In the genomic region with DNA sequence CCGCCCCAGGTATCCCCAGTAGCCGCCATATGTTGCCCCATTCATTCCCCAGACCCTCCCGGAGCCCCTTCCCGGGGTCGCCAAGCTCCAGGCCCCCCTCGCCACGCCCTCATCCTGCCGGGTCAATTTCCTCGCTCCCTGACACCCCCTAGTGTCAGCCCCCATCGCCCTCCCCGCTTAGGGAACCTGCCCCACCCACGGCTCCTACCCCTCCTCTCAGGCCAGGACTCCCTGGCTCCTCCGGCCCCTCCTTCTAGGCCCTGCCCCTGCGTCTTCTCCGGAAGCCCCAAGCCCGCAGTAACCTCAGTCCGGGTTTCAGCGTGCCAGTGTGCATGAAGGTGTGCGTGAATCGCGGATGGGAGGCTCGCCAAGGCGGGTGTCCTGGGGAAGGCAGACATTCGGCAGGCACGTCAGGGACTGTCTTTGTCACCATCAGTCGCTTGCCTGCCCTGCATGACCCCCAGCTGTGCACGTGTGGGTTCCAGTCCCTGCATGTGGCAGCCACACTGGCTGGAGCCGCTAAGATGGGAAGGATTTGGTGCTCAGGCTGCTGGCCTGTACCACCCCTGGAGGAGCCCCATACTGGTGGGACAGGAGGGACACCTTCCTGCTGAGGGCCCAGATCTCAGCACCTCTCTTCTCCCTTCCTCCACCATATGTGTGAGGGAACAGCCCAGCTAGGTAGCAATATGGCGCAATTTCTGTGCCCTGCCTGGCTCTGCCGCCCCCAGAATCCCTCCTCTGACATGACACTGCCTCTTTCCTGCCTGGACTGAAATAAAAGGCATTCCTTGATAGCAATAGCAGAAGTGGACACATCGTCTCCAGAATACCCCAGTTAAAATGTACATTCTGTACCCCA, we compare ENCODE assay signal across 6 cellular contexts.
DNase-seq lines count a peak whose midpoint lies in the region.

No MANE protein-coding gene starts in this region.

- DNase-seq in NCI-H1092 treated with DMSO at 0.1 percent for 48 hours (lab: John Stamatoyannopoulos, UW) (peak; percentile 41), NCI-H1092 (lab: John Stamatoyannopoulos, UW) (no peak), NCI-H345 (lab: John Stamatoyannopoulos, UW) (peak; percentile 13), skeletal muscle cell (ENCODE audit: low read depth) (no peak), SW 1271 (lab: John Stamatoyannopoulos, UW) (no peak)
- DNase-seq in effector memory CD4-positive, alpha-beta T cell: peak in 1 of 3 donors; percentile 22

- H3K27ac ChIP-seq in effector memory CD4-positive, alpha-beta T cell (ENCODE audit: insufficient read depth, low read length, poor library complexity, severe bottlenecking): no peak overlapping the region

- no peaks in the 10 kb centered on the region for H3K27me3 ChIP-seq in effector memory CD4-positive, alpha-beta T cell (replicated peaks; ENCODE audit: control insufficient read depth, insufficient read depth, low read length, poor library complexity, severe bottlenecking)

- peak overlapping the region; percentile 69 for H3K4me3 ChIP-seq in effector memory CD4-positive, alpha-beta T cell (ENCODE audit: insufficient read depth, low read depth, low read length, poor library complexity, severe bottlenecking)
- H3K4me3 ChIP-seq in skeletal muscle cell (ENCODE audit: low read depth, low read length): peak overlapping the region; percentile 45

- H3K9me3 ChIP-seq in effector memory CD4-positive, alpha-beta T cell (ENCODE audit: control insufficient read depth, low read length): no peaks in the 10 kb centered on the region

- H3K4me1 ChIP-seq in effector memory CD4-positive, alpha-beta T cell (ENCODE audit: control insufficient read depth, insufficient read depth, low read length, poor library complexity, severe bottlenecking): peaks cover 13% of the 10 kb centered on the region

- no peaks in the 10 kb centered on the region for H3K36me3 ChIP-seq in effector memory CD4-positive, alpha-beta T cell (ENCODE audit: control insufficient read depth, insufficient read depth, low read length)

Comparison
In these comparisons a context has a peak if more than half of its experiments do, and no peak if none do; other contexts are left out.
1. DNase-seq: peak in NCI-H1092 treated with DMSO at 0.1 percent for 48 hours (single experiment) and NCI-H345 (single experiment); none in NCI-H1092 (single experiment), skeletal muscle cell (single experiment) and SW 1271 (0 of 2).